In the genomic region with DNA sequence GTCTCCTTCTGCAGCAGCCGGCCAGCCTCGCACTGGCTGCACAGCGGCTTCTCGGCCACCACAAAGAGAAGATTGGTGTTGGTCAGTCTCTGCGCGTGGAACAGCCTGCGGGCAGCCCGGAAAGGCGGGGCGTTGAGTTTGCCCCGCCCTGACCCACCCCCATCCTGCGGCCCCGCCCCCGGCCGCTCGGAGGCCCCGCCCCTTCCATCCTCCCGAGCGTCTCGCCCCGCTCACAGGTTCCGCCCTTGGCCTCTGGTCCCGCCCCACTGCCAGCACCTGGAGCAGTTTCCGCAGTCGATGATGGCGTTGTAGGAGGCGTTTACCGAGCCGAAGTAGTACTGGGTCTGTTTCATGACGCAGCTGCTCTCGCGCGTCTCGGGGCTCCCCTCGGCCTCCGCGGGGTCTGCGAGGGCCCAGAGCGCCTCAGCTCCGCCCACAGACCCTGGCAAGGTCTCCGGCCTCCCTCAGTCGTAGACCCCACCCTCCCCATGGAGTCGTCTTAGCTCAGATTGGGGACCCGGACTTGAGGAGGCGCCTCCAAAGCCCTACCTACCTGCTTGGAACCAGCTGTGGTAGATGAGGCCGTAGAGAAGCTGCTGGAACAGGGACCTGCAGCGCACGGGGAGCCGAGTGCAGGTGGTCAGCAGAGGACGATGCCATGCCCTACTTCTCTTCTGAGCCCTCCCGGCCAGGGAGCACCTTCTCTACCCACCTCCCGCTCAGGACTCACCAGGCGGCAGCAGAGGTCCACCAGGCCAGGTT, we compare ENCODE assay signal across 8 cellular contexts. TPM values are rescaled to one million over a fixed set of nuclear protein-coding genes. Genes with fewer than 3 reads are reported as not detected.
DNase-seq lines count a peak whose midpoint lies in the region; ATAC-seq and TF ChIP-seq lines count a peak whose summit lies in the region.

No MANE protein-coding gene starts in this region.

- DNase-seq in GM13976 (ENCODE audit: low spot score) = peak; percentile 97
- peak; percentile 65 for DNase-seq in NCI-H2029 (lab: John Stamatoyannopoulos, UW)
- peak; percentile 94 to 96 for DNase-seq in activated CD4-positive, alpha-beta T cell treated with anti-CD3 and anti-CD28 coated beads, Interleukin-2, amount 50 U/mL, for 48 hours
- DNase-seq in ecto neural progenitor cell (ENCODE audit: low spot score) = peak; percentile 90
- DNase-seq in lung microvascular endothelial cell (ENCODE audit: low read depth in 2 of 2) = peak; percentile 61 to 64
- peak; percentile 88 for DNase-seq in stimulated activated CD8-positive, alpha-beta memory T cell treated with anti-CD3 and anti-CD28 coated beads, Interleukin-12 subunit alpha, Interleukin-12 subunit beta, amount 100 ng/mL, for 1 hour (ENCODE audit: low read depth)
- no peak for DNase-seq in DMS79 treated with DMSO at 0.1 percent for 48 hours (lab: John Stamatoyannopoulos, UW)

- peak; percentile 89 for ATAC-seq in HG02610 (IDR thresholded peaks at IDR 0.05; ENCODE audit: unreplicated experiment)

- TF ChIP-seq CTCF in GM13976 (IDR thresholded peaks at IDR 0.05; ENCODE audit: borderline replicate concordance, control extremely low read depth, extremely low read depth, insufficient read depth, missing control alignments) = no peak

- in situ Hi-C loops in GM13976 (cut with MboI; ENCODE audit: low sequenced_read_pairs, unreplicated experiment) = no loop called here

RNA-seq across cellular contexts. Expression of gene TMEM115, which starts 5.9 kb away (rescaled TPM):
- total RNA-seq in lung microvascular endothelial cell = 27.7 and 44.4 TPM in 2 replicates

RNA-seq across cellular contexts. Expression of gene CYB561D2, which starts 14.6 kb away (rescaled TPM):
- total RNA-seq in lung microvascular endothelial cell = 15.5 and 21.6 TPM in 2 replicates

RNA-seq across cellular contexts. Expression of gene NPRL2, which starts 14.7 kb away (rescaled TPM):
- 12.0 and 17.3 TPM in 2 replicates for total RNA-seq in lung microvascular endothelial cell

RNA-seq across cellular contexts. Expression of gene ZMYND10, which starts 19.7 kb away (rescaled TPM):
- 0.20 and 0.22 TPM in 2 replicates for total RNA-seq in lung microvascular endothelial cell

RNA-seq across cellular contexts. Expression of gene RASSF1, which starts 24.6 kb away (rescaled TPM):
- 12.0 and 20.6 TPM in 2 replicates for total RNA-seq in lung microvascular endothelial cell
